In genomic region chr3:151615464-151615863, GRCh38 we compare ENCODE assay signal across 24 cellular contexts.
"Had no signal": no experiment of that assay in that cellular context is flagged by ENCODE, and none has a peak within 500 bp of the region (broad histone marks: within the 10 kb centered on the region; RNA-seq: fewer than 3 reads in every experiment).

No MANE protein-coding gene starts in this region.

- H3K27me3 ChIP-seq: brain microvascular endothelial cell, esophagus muscularis mucosa had no signal

- H3K4me1 ChIP-seq: esophagus muscularis mucosa had no signal

- FAIRE-seq: astrocyte, bronchial epithelial cell had no signal

- H3K9me3 ChIP-seq: esophagus muscularis mucosa had no signal

- H3K4me3 ChIP-seq: esophagus muscularis mucosa had no signal

- DNase-seq: activated CD4-positive, alpha-beta T cell treated with anti-CD3 and anti-CD28 coated beads for 36 hours; activated CD4-positive, alpha-beta T cell treated with anti-CD3 and anti-CD28 coated beads, Interleukin-2, amount 50 U/mL, for 1 hour; activated CD4-positive, alpha-beta T cell treated with anti-CD3 and anti-CD28 coated beads, Interleukin-2, amount 50 U/mL, for 48 hours; activated CD4-positive, CD25-positive, alpha-beta regulatory T cell; activated CD4-positive, CD25-positive, alpha-beta regulatory T cell treated with anti-CD3 and anti-CD28 coated beads, Interleukin-2, amount 50 U/mL, for 72 hours; activated CD8-positive, alpha-beta memory T cell treated with anti-CD3 and anti-CD28 coated beads for 24 hours; activated CD8-positive, alpha-beta T cell treated with anti-CD3 and anti-CD28 coated beads for 36 hours; activated effector memory CD4-positive, alpha-beta T cell treated with Interleukin-2 at 50 U/mL for 16 hours; activated gamma-delta T cell treated with Interleukin-2 at 50 U/mL for 16 hours; activated naive CD4-positive, alpha-beta T cell treated with anti-CD3 and anti-CD28 coated beads, Interleukin-2, amount 50 U/mL, for 16 hours; activated naive CD4-positive, alpha-beta T cell treated with Interleukin-2 at 50 U/mL for 16 hours; activated T-cell treated with anti-CD3 and anti-CD28 coated beads, Interleukin-2, amount 50 U/mL, for 4 hours; amniotic stem cell; anterior cingulate cortex; brain microvascular endothelial cell; effector CD8-positive, alpha-beta T cell; endodermal cell; erythroblast; foreskin fibroblast; head of caudate nucleus; T-helper 2 cell had no signal

- H3K36me3 ChIP-seq: brain microvascular endothelial cell, esophagus muscularis mucosa had no signal

- H3K27ac ChIP-seq: brain microvascular endothelial cell, esophagus muscularis mucosa had no signal
